8 cellular contexts compared by ENCODE assay signal in the genomic region with DNA sequence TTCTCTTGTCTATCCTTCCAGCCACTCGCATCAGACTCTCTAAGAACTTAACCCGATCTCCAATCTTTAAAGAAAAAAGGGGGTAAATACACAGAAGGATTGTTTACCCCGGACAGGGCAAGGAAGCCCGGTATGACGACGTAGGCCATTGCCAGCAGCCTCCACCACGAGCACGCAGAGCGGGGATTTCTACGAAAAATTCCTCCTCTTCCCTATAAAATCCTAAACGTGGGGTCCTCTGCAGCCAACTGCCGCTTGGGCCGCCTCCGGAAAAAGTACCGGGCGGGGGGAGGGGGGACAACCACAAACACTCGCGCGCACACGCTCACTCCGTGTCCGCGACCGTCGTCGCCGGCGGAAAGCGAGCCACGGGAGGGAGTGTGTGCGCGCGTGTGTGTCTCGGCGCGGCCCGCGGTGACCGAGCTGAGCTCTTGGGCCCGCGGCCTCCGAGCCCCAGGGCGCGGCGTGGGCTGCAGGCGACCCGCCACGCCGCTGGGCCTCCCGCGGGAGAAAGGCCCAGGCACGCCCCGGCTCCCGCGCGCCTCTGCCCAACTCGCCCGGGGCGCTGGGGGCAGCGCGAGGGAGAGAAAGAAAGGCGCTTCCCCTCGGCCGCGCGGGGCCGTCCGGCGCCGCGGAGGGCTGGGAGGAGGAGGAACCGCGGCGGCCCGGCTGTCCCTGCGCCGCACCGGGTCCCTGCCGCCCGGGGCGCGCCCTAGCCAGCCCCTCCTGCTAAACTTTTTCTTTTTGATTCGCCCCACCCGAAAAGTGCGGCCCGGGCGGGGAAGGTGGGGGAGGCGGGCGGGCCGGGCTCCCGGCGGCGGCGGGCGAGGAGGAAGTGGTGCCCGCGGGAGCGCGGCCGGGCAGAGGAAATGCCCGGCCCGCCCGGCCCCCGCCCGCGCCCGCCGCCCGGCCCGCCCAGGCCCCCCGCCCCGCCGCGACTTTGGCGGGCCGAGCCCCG. TPM values are rescaled to one million over a fixed set of nuclear protein-coding genes. Genes with fewer than 3 reads are reported as not detected.
DNase-seq lines count a peak whose midpoint lies in the region; ATAC-seq and TF ChIP-seq lines count a peak whose summit lies in the region.

No MANE protein-coding gene starts in this region.

- H3K4me1 ChIP-seq in RWPE2 (ENCODE audit: insufficient read depth, poor library complexity, severe bottlenecking) (peaks cover 33% of the 10 kb centered on the region), ectodermal cell (ENCODE audit: control insufficient read depth, insufficient read depth, low read length) (peaks cover 48% of the 10 kb centered on the region), lower lobe of right lung (peaks cover 51% of the 10 kb centered on the region), suprapubic skin (peaks cover 60% of the 10 kb centered on the region)

- no peak for TF ChIP-seq EP300 in suprapubic skin (IDR thresholded peaks at IDR 0.05)

- peak overlapping the region; percentile 72 for H3K4me3 ChIP-seq in RWPE2 (ENCODE audit: severe bottlenecking)
- peak overlapping the region; percentile 76 for H3K4me3 ChIP-seq in ectodermal cell (ENCODE audit: insufficient read depth, low read depth, low read length)
- peak overlapping the region; percentile 77 for H3K4me3 ChIP-seq in lower lobe of right lung
- H3K4me3 ChIP-seq in suprapubic skin: peak overlapping the region; percentile 86

- TF ChIP-seq CTCF in GM12873 (IDR thresholded peaks at IDR 0.05; ENCODE audit: insufficient read depth, low read depth, low read length, missing control alignments) (peak; percentile 4), RWPE2 (IDR thresholded peaks at IDR 0.05; ENCODE audit: poor library complexity, severe bottlenecking) (no peak), lower lobe of right lung (IDR thresholded peaks at IDR 0.05) (no peak), suprapubic skin (IDR thresholded peaks at IDR 0.05) (no peak)

- H3K36me3 ChIP-seq in RWPE2 (ENCODE audit: low read depth): peaks cover 31% of the 10 kb centered on the region
- H3K36me3 ChIP-seq in ectodermal cell (ENCODE audit: control insufficient read depth, insufficient read depth, low read length): no peaks in the 10 kb centered on the region
- no peaks in the 10 kb centered on the region for H3K36me3 ChIP-seq in lower lobe of right lung
- H3K36me3 ChIP-seq in suprapubic skin: no peaks in the 10 kb centered on the region

- WGBS in ectodermal cell, 2 experiments: 0% methylated on average over 117 of the region's 117 CpGs
- WGBS in suprapubic skin: under 1% methylated on average over 27 of the region's 117 CpGs

- DNase-seq in AG08396 (ENCODE audit: low spot score) (peak; percentile 69), RWPE2 (ENCODE audit: low spot score) (no peak), lower lobe of right lung (peak; percentile 76), suprapubic skin (ENCODE audit: low spot score in 2 of 2) (peak in 1 of 2 donors; percentile 80), COR-L47 (lab: John Stamatoyannopoulos, UW) (no peak)
- no peak for DNase-seq in stimulated activated CD4-positive, alpha-beta T cell treated with anti-CD3 and anti-CD28 coated beads, Interleukin-4, amount 100 ng/mL, for 1 hour

- TF ChIP-seq POLR2A in suprapubic skin (IDR thresholded peaks at IDR 0.05): peak in 1 of 2 donors; percentile 60

- no peak for ATAC-seq in RWPE2 (ENCODE audit: low read depth)
- peak; percentile 44 to 53 for ATAC-seq in lower lobe of right lung

- H3K27me3 ChIP-seq in RWPE2 (ENCODE audit: insufficient read depth, poor library complexity, severe bottlenecking) (no peaks in the 10 kb centered on the region), ectodermal cell (ENCODE audit: control insufficient read depth, insufficient read depth, low read length, poor library complexity, severe bottlenecking) (peaks cover 10% of the 10 kb centered on the region), lower lobe of right lung (ENCODE audit: low read depth) (no peaks in the 10 kb centered on the region), suprapubic skin (no peaks in the 10 kb centered on the region)

- intact Hi-C loops in lower lobe of right lung (cut with DNase I): no loop called here

- no peaks in the 10 kb centered on the region for H3K9me3 ChIP-seq in RWPE2 (ENCODE audit: severe bottlenecking)
- no peaks in the 10 kb centered on the region for H3K9me3 ChIP-seq in ectodermal cell (ENCODE audit: control insufficient read depth, low read length)
- no peaks in the 10 kb centered on the region for H3K9me3 ChIP-seq in lower lobe of right lung
- H3K9me3 ChIP-seq in suprapubic skin: no peaks in the 10 kb centered on the region

- H3K27ac ChIP-seq in RWPE2 (ENCODE audit: poor library complexity, severe bottlenecking): peak overlapping the region; percentile 89
- H3K27ac ChIP-seq in ectodermal cell (ENCODE audit: insufficient read depth, low read depth, low read length, poor library complexity, severe bottlenecking): no peak overlapping the region
- peak overlapping the region; percentile 97 for H3K27ac ChIP-seq in lower lobe of right lung
- peak overlapping the region; percentile 95 for H3K27ac ChIP-seq in suprapubic skin

RNA-seq across cellular contexts. Expression of a gene that starts 1.6 kb away (rescaled TPM):
- 97.3 TPM for polyA plus RNA-seq in ectodermal cell (2013, experiment 1 of 4)
- 79.5 TPM for polyA plus RNA-seq in ectodermal cell (2013, experiment 2 of 4)
- polyA plus RNA-seq in ectodermal cell (2013, experiment 3 of 4): 94.3 TPM
- 95.7 TPM for polyA plus RNA-seq in ectodermal cell (2013, experiment 4 of 4)
- total RNA-seq in lower lobe of right lung: 73.0 TPM
- 10 to 100 TPM; 19.7 to 45.7 (median 29.4) TPM for total RNA-seq in suprapubic skin

Comparison
In these comparisons a context has a peak if more than half of its experiments do, and no peak if none do; other contexts are left out.
1. DNase-seq: peak in AG08396 (single experiment) and lower lobe of right lung (single experiment); none in RWPE2 (single experiment), COR-L47 (single experiment) and stimulated activated CD4-positive, alpha-beta T cell treated with anti-CD3 and anti-CD28 coated beads, Interleukin-4, amount 100 ng/mL, for 1 hour (single experiment).
2. Peak in every context shown above with its lines, with median percentiles within 50 percentile points of each other: H3K4me3 ChIP-seq.